Comparison of ENCODE assay signal across 8 cellular contexts in genomic region chr2:144452169-144453038, GRCh38.
A peak's percentile ranks its signal among the peaks of the same experiment; 100 is the strongest.
DNase-seq lines count a peak whose midpoint lies in the region; ATAC-seq and TF ChIP-seq lines count a peak whose summit lies in the region.

No MANE protein-coding gene starts in this region.

- no peaks in the 10 kb centered on the region for H3K27me3 ChIP-seq in BE2C
- peaks cover 14% of the 10 kb centered on the region for H3K27me3 ChIP-seq in endodermal cell (ENCODE audit: control insufficient read depth, insufficient read depth, low read length, poor library complexity, severe bottlenecking)

- H3K9me3 Mint-ChIP-seq in endodermal cell (no peaks in the 10 kb centered on the region), neural crest cell (no peaks in the 10 kb centered on the region)

- 18 to 31% methylated on average over 9 to 14 of the region's 15 CpGs for WGBS in endodermal cell (ENCODE audit: insufficient coverage in 1 of 2, insufficient read length in 1 of 2), 2 experiments

- H3K4me1 ChIP-seq in BE2C (no peaks in the 10 kb centered on the region; the same call in 1 of the 2 replicates), endodermal cell (ENCODE audit: control insufficient read depth, insufficient read depth, low read length) (peaks cover 14% of the 10 kb centered on the region)

- ATAC-seq in GM21825 (IDR thresholded peaks at IDR 0.05; ENCODE audit: unreplicated experiment) = no peak

- H3K4me1 Mint-ChIP-seq in endodermal cell (peaks cover 40% of the 10 kb centered on the region), neural crest cell (peaks cover 83% of the 10 kb centered on the region)

- H3K4me3 ChIP-seq in BE2C (ENCODE audit: low read depth, low read length) = peak overlapping the region; percentile 43
- H3K4me3 ChIP-seq in endodermal cell (ENCODE audit: low read length) = peak overlapping the region; percentile 41

- H3K9me3 ChIP-seq in BE2C (no peaks in the 10 kb centered on the region), endodermal cell (ENCODE audit: control insufficient read depth, low read length) (no peaks in the 10 kb centered on the region)

- H3K27me3 Mint-ChIP-seq in endodermal cell (ENCODE audit: insufficient read depth) = peaks cover 24% of the 10 kb centered on the region
- no peaks in the 10 kb centered on the region for H3K27me3 Mint-ChIP-seq in neural crest cell (ENCODE audit: low read depth)

- peak; percentile 24; the same call in 1 of the 2 replicates for TF ChIP-seq CTCF in BE2C (IDR thresholded peaks at IDR 0.05; ENCODE audit: low read depth, low read length)
- peak; percentile 65 for TF ChIP-seq CTCF in endodermal cell (conservative IDR thresholded peaks at IDR 0.05)
- peak; percentile 46 for TF ChIP-seq CTCF in neural crest cell (conservative IDR thresholded peaks at IDR 0.05)

- H3K9ac ChIP-seq in endodermal cell (ENCODE audit: extremely low read depth, low read length, poor library complexity, severe bottlenecking) = no peak overlapping the region

- H3K36me3 ChIP-seq in BE2C (no peaks in the 10 kb centered on the region), endodermal cell (ENCODE audit: control insufficient read depth, insufficient read depth, low read length) (no peaks in the 10 kb centered on the region)

- peak overlapping the region; percentile 12 for H3K27ac ChIP-seq in endodermal cell (ENCODE audit: low read depth, low read length)

- DNase-seq in BE2C (peak; percentile 24), NCI-H510A (lab: John Stamatoyannopoulos, UW) (peak; percentile 14), endodermal cell (peak; percentile 79), neural crest cell (ENCODE audit: low read depth, low spot score) (no peak), activated gamma-delta T cell treated with Interleukin-2 at 50 U/mL for 16 hours (no peak), NCI-H187 treated with DMSO at 0.1 percent for 48 hours (lab: John Stamatoyannopoulos, UW) (no peak), NCI-H2171 treated with DMSO at 0.1 percent for 48 hours (lab: John Stamatoyannopoulos, UW) (no peak)

- H3K27ac Mint-ChIP-seq in endodermal cell = no peak overlapping the region
- H3K27ac Mint-ChIP-seq in neural crest cell (ENCODE audit: unreplicated experiment) = peak overlapping the region; percentile 47

- H3K4me3 Mint-ChIP-seq in endodermal cell = peak overlapping the region; percentile 34
- peak overlapping the region; percentile 35 for H3K4me3 Mint-ChIP-seq in neural crest cell

- no peaks in the 10 kb centered on the region for H3K36me3 Mint-ChIP-seq in endodermal cell (ENCODE audit: low read depth)
- H3K36me3 Mint-ChIP-seq in neural crest cell (ENCODE audit: low read depth) = peaks cover 3% of the 10 kb centered on the region

Comparison
In these comparisons a context has a peak if more than half of its experiments do, and no peak if none do; other contexts are left out.
1. DNase-seq: peak in BE2C (single experiment), NCI-H510A (single experiment) and endodermal cell (single experiment); none in neural crest cell (single experiment), activated gamma-delta T cell treated with Interleukin-2 at 50 U/mL for 16 hours (single experiment), NCI-H187 treated with DMSO at 0.1 percent for 48 hours (single experiment) and NCI-H2171 treated with DMSO at 0.1 percent for 48 hours (single experiment).
2. Peak in every context shown above with its lines, with median percentiles within 50 percentile points of each other: CTCF ChIP-seq.